ENCODE assay signal across 31 cellular contexts in genomic region chr12:111148005-111148404, GRCh38.
"Had no signal": no experiment of that assay in that cellular context is flagged by ENCODE, and none has a peak within 500 bp of the region (broad histone marks: within the 10 kb centered on the region; RNA-seq: fewer than 3 reads in every experiment).

No MANE protein-coding gene starts in this region.

- ATAC-seq: activated CD4-positive, alpha-beta T cell treated with anti-CD3 and anti-CD28 coated beads for 36 hours; activated CD8-positive, alpha-beta memory T cell treated with anti-CD3 and anti-CD28 coated beads, Interleukin-2, amount 10 ng/mL, durations not matched to agents 7 days and 5 days; activated CD8-positive, alpha-beta T cell treated with anti-CD3 and anti-CD28 coated beads, Interleukin-2, amount 10 ng/mL, durations not matched to agents 7 days and 5 days; activated naive CD8-positive, alpha-beta T cell treated with anti-CD3 and anti-CD28 coated beads, Interleukin-2, amount 50 U/mL, for 24 hours had no signal

- DNase-seq: activated B cell treated with CpG ODN at 0.5 μM for 24 hours; activated CD4-positive, alpha-beta memory T cell treated with anti-CD3 and anti-CD28 coated beads, Interleukin-2, amount 10 ng/mL, durations not matched to agents 7 days and 5 days; activated CD4-positive, alpha-beta T cell treated with anti-CD3 and anti-CD28 coated beads for 36 hours; activated CD4-positive, alpha-beta T cell treated with anti-CD3 and anti-CD28 coated beads for 48 hours; activated CD4-positive, alpha-beta T cell treated with anti-CD3 and anti-CD28 coated beads, Interleukin-2, amount 10 ng/mL, durations not matched to agents 7 days and 5 days; activated CD4-positive, alpha-beta T cell treated with anti-CD3 and anti-CD28 coated beads, Interleukin-2, amount 50 U/mL, for 48 hours; activated CD4-positive, CD25-positive, alpha-beta regulatory T cell treated with anti-CD3 and anti-CD28 coated beads, Interleukin-2, amount 50 U/mL, for 72 hours; activated CD8-positive, alpha-beta memory T cell treated with anti-CD3 and anti-CD28 coated beads for 24 hours; activated CD8-positive, alpha-beta memory T cell treated with anti-CD3 and anti-CD28 coated beads, Interleukin-2, amount 10 ng/mL, durations not matched to agents 7 days and 5 days; activated CD8-positive, alpha-beta memory T cell treated with anti-CD3 and anti-CD28 coated beads, Interleukin-2, amount 50 U/mL, for 48 hours; activated CD8-positive, alpha-beta T cell treated with anti-CD3 and anti-CD28 coated beads, Interleukin-2, amount 10 ng/mL, durations not matched to agents 7 days and 5 days; activated effector memory CD4-positive, alpha-beta T cell treated with Interleukin-2 at 50 U/mL for 16 hours; activated gamma-delta T cell; activated naive CD4-positive, alpha-beta T cell treated with anti-CD3 and anti-CD28 coated beads, Interleukin-2, amount 10 ng/mL, durations not matched to agents 7 days and 5 days; activated naive CD4-positive, alpha-beta T cell treated with Interleukin-2 at 50 U/mL for 16 hours; activated naive CD8-positive, alpha-beta T cell treated with anti-CD3 and anti-CD28 coated beads, Interleukin-2, amount 10 ng/mL, durations not matched to agents 7 days and 5 days; activated naive CD8-positive, alpha-beta T cell treated with anti-CD3 and anti-CD28 coated beads, Interleukin-2, amount 50 U/mL, for 24 hours; activated T-cell treated with anti-CD3 and anti-CD28 coated beads, Interleukin-2, amount 50 U/mL, for 24 hours; activated T-cell treated with anti-CD3 and anti-CD28 coated beads, Interleukin-2, amount 50 U/mL, for 48 hours; amygdala; anterior cingulate cortex; caudate nucleus; cerebellar nuclear complex; T-helper 1 cell; T-helper 2 cell; T-helper 9 cell had no signal

- H3K4me1 ChIP-seq: ascending aorta had no signal

- H3K27me3 ChIP-seq: ascending aorta, cardiac muscle cell had no signal

- H3K4me3 ChIP-seq: ascending aorta, cardiac muscle cell had no signal

- H3K27ac ChIP-seq: ascending aorta, cardiac muscle cell, VCaP had no signal

- H3K36me3 ChIP-seq: ascending aorta, cardiac muscle cell had no signal

- H3K9me3 ChIP-seq: ascending aorta had no signal

- FAIRE-seq: bronchial epithelial cell, TTC549 had no signal
